In genomic region chr13:79674765-79675515, GRCh38 we compare ENCODE assay signal across 1 cellular context.
TF ChIP-seq lines count a peak whose summit lies in the region.

No MANE protein-coding gene starts in this region.

TF ChIP-seq in GM23338, 12 proteins besides CTCF, POLR2A, EP300 and RAD21 (continued from another document):
- TF ChIP-seq ZNF462 (CRISPR knock-in tag; IDR thresholded peaks at IDR 0.05): no peak
- no peak for TF ChIP-seq JUNB (IDR thresholded peaks at IDR 0.05; ENCODE audit: unreplicated experiment)
- TF ChIP-seq EZH2phosphoT487 (IDR thresholded peaks at IDR 0.05; ENCODE audit: unreplicated experiment): no peak
- no peak for TF ChIP-seq POLR2AphosphoS5 (IDR thresholded peaks at IDR 0.05; ENCODE audit: low read depth)
- TF ChIP-seq STAT1 (IDR thresholded peaks at IDR 0.05; ENCODE audit: unreplicated experiment): no peak
- no peak for TF ChIP-seq ZNF331 (CRISPR knock-in tag; IDR thresholded peaks at IDR 0.05; ENCODE audit: low read depth)
- TF ChIP-seq EZH2 (IDR thresholded peaks at IDR 0.05; ENCODE audit: low read depth, unreplicated experiment): no peak
- no peak for TF ChIP-seq REST (IDR thresholded peaks at IDR 0.05; ENCODE audit: unreplicated experiment)
- TF ChIP-seq ETS1 (IDR thresholded peaks at IDR 0.05): no peak
- no peak for TF ChIP-seq ZNF114 (CRISPR knock-in tag; IDR thresholded peaks at IDR 0.05)
- TF ChIP-seq NANOG (IDR thresholded peaks at IDR 0.05; ENCODE audit: borderline replicate concordance): no peak
TF ChIP-seq in GM23338: peak in this region for 0.
